ENCODE assay signal across 8 cellular contexts in genomic region chr15:43185161-43186002, GRCh38. TPM values are rescaled to one million over a fixed set of nuclear protein-coding genes. Genes with fewer than 3 reads are reported as not detected.
A peak's percentile ranks its signal among the peaks of the same experiment; 100 is the strongest.
DNase-seq lines count a peak whose midpoint lies in the region; ATAC-seq and TF ChIP-seq lines count a peak whose summit lies in the region.

Gene CCNDBP1, plus strand, starts transcription at chr15:43185403. Its CDS starts 96 bp downstream, at chr15:43185499.

- DNase-seq in ELR (ENCODE audit: low read depth) (peak; percentile 92), SHP77 (lab: John Stamatoyannopoulos, UW) (peak; percentile 89 to 93), fibroblast of pulmonary artery (ENCODE audit: low read depth) (peak; percentile 57)
- DNase-seq in activated T-helper 9 cell treated with anti-CD3 and anti-CD28 coated beads, Interleukin-2, amount 50 U/mL, for 16 hours (ENCODE audit: low read depth) = peak; percentile 81
- peak; percentile 97 for DNase-seq in natural killer cell treated with Interleukin-12 subunit alpha and Interleukin-12 subunit beta and Interleukin-15 and Interleukin-18, amount 100 ng/mL, for 72 hours (ENCODE audit: low spot score)

- H3K27ac ChIP-seq in KOPT-K1 (ENCODE audit: low read depth, low read length, poor library complexity, severe bottlenecking) = peak within 1 kb of the TSS; percentile 60

- H3K27me3 Mint-ChIP-seq in natural killer cell treated with Interleukin-12 subunit alpha and Interleukin-12 subunit beta and Interleukin-15 and Interleukin-18, amount 100 ng/mL, for 72 hours = no peaks in the 10 kb centered on the region
- H3K27me3 Mint-ChIP-seq in stimulated activated naive CD8-positive, alpha-beta T cell treated with anti-CD3 and anti-CD28 coated beads, Interleukin-15, Interleukin-2, amounts not matched to agents 100 ng/mL and 50 ng/mL, for 24 hours = no peaks in the 10 kb centered on the region

- H3K36me3 ChIP-seq in KOPT-K1 (ENCODE audit: insufficient read depth, low read length) = peaks cover 12% of the 10 kb centered on the region

- H3K36me3 Mint-ChIP-seq in natural killer cell treated with Interleukin-12 subunit alpha and Interleukin-12 subunit beta and Interleukin-15 and Interleukin-18, amount 100 ng/mL, for 72 hours = peaks cover 9% of the 10 kb centered on the region
- H3K36me3 Mint-ChIP-seq in stimulated activated naive CD8-positive, alpha-beta T cell treated with anti-CD3 and anti-CD28 coated beads, Interleukin-15, Interleukin-2, amounts not matched to agents 100 ng/mL and 50 ng/mL, for 24 hours (ENCODE audit: low read depth) = peaks cover 25% of the 10 kb centered on the region

- ATAC-seq in GM21786 (IDR thresholded peaks at IDR 0.05; ENCODE audit: unreplicated experiment) = peak; percentile 92
- ATAC-seq in natural killer cell treated with Interleukin-12 subunit alpha and Interleukin-12 subunit beta and Interleukin-15 and Interleukin-18, amount 100 ng/mL, for 72 hours = peak; percentile 99

- H3K9me3 Mint-ChIP-seq in natural killer cell treated with Interleukin-12 subunit alpha and Interleukin-12 subunit beta and Interleukin-15 and Interleukin-18, amount 100 ng/mL, for 72 hours = no peaks in the 10 kb centered on the region
- H3K9me3 Mint-ChIP-seq in stimulated activated naive CD8-positive, alpha-beta T cell treated with anti-CD3 and anti-CD28 coated beads, Interleukin-15, Interleukin-2, amounts not matched to agents 100 ng/mL and 50 ng/mL, for 24 hours = no peaks in the 10 kb centered on the region

- H3K27ac Mint-ChIP-seq in natural killer cell treated with Interleukin-12 subunit alpha and Interleukin-12 subunit beta and Interleukin-15 and Interleukin-18, amount 100 ng/mL, for 72 hours = peak within 1 kb of the TSS; percentile 84 to 94
- H3K27ac Mint-ChIP-seq in stimulated activated naive CD8-positive, alpha-beta T cell treated with anti-CD3 and anti-CD28 coated beads, Interleukin-15, Interleukin-2, amounts not matched to agents 100 ng/mL and 50 ng/mL, for 24 hours = peak within 1 kb of the TSS; percentile 91

- no peaks in the 10 kb centered on the region for H3K9me3 ChIP-seq in KOPT-K1 (ENCODE audit: insufficient read depth, low read length, poor library complexity, severe bottlenecking)

- TF ChIP-seq CTCF in fibroblast of pulmonary artery (IDR thresholded peaks at IDR 0.05; ENCODE audit: low read length, missing control alignments) = peak; percentile 42

- H3K4me3 Mint-ChIP-seq in natural killer cell treated with Interleukin-12 subunit alpha and Interleukin-12 subunit beta and Interleukin-15 and Interleukin-18, amount 100 ng/mL, for 72 hours = peak within 1 kb of the TSS; percentile 93
- peak within 1 kb of the TSS; percentile 97 for H3K4me3 Mint-ChIP-seq in stimulated activated naive CD8-positive, alpha-beta T cell treated with anti-CD3 and anti-CD28 coated beads, Interleukin-15, Interleukin-2, amounts not matched to agents 100 ng/mL and 50 ng/mL, for 24 hours

- H3K4me1 Mint-ChIP-seq in natural killer cell treated with Interleukin-12 subunit alpha and Interleukin-12 subunit beta and Interleukin-15 and Interleukin-18, amount 100 ng/mL, for 72 hours (ENCODE audit: low read depth in 2 of 2) = peaks cover 18 to 26% of the 10 kb centered on the region in 2 donors
- H3K4me1 Mint-ChIP-seq in stimulated activated naive CD8-positive, alpha-beta T cell treated with anti-CD3 and anti-CD28 coated beads, Interleukin-15, Interleukin-2, amounts not matched to agents 100 ng/mL and 50 ng/mL, for 24 hours (ENCODE audit: low read depth) = peaks cover 15% of the 10 kb centered on the region

- H3K4me3 ChIP-seq in fibroblast of pulmonary artery (replicated peaks; ENCODE audit: low read depth, low read length) = peak within 1 kb of the TSS; percentile 80

RNA-seq across cellular contexts. Expression of gene CCNDBP1, which starts in this region (rescaled TPM):
- total RNA-seq in natural killer cell treated with Interleukin-12 subunit alpha and Interleukin-12 subunit beta and Interleukin-15 and Interleukin-18, amount 100 ng/mL, for 72 hours = 100 to 1,000 TPM in 1 of 2 donors, 10 to 100 TPM in 1; 45.7 to 103 TPM

Comparison
In these comparisons a context has a peak if more than half of its experiments do, and no peak if none do; other contexts are left out.
1. Peak in every context shown above with its lines: DNase-seq, ATAC-seq, H3K4me3 ChIP-seq and H3K27ac ChIP-seq.